Comparison of ENCODE assay signal across 19 cellular contexts in genomic region chr7:123681561-123681960, GRCh38. TPM values are rescaled to one million over a fixed set of nuclear protein-coding genes. Genes with fewer than 3 reads are reported as not detected.
"Had no signal": no experiment of that assay in that cellular context is flagged by ENCODE, and none has a peak within 500 bp of the region (broad histone marks: within the 10 kb centered on the region; RNA-seq: fewer than 3 reads in every experiment).

No MANE protein-coding gene starts in this region.

- H3K36me3 ChIP-seq: ovary had no signal

- H3K9me3 Mint-ChIP-seq: activated B cell treated with CpG ODN at 0.5 μM for 24 hours; activated CD4-positive, alpha-beta T cell treated with anti-CD3 and anti-CD28 coated beads, Interleukin-2, amount 10 ng/mL, durations not matched to agents 24 days and 14 days; activated T-helper 1 cell treated with anti-CD3 and anti-CD28 coated beads, Interleukin-12 subunit alpha, Interleukin-12 subunit beta, Interleukin-2, Interleukin-4 antibody, amounts not matched to agents 30 ng/mL and 10 ng/mL and 1 ng/mL, durations not matched to agents 14 hours and 24 hours and 36 hours; naive thymus-derived CD4-positive, alpha-beta T cell; T-helper 2 cell treated with Interferon-gamma antibody and Interleukin-4, amounts not matched to agents 5 μg/mL and 100 μg/mL, for 36 hours had no signal

- H3K4me3 Mint-ChIP-seq: activated B cell treated with CpG ODN at 0.5 μM for 24 hours; activated CD4-positive, alpha-beta T cell treated with anti-CD3 and anti-CD28 coated beads, Interleukin-2, amount 10 ng/mL, durations not matched to agents 24 days and 14 days; activated T-helper 1 cell treated with anti-CD3 and anti-CD28 coated beads, Interleukin-12 subunit alpha, Interleukin-12 subunit beta, Interleukin-2, Interleukin-4 antibody, amounts not matched to agents 30 ng/mL and 10 ng/mL and 1 ng/mL, durations not matched to agents 14 hours and 24 hours and 36 hours; naive thymus-derived CD4-positive, alpha-beta T cell; T-helper 2 cell treated with Interferon-gamma antibody and Interleukin-4, amounts not matched to agents 5 μg/mL and 100 μg/mL, for 36 hours had no signal

- H3K27ac Mint-ChIP-seq: activated B cell treated with CpG ODN at 0.5 μM for 24 hours; activated CD4-positive, alpha-beta T cell treated with anti-CD3 and anti-CD28 coated beads, Interleukin-2, amount 10 ng/mL, durations not matched to agents 24 days and 14 days; activated T-helper 1 cell treated with anti-CD3 and anti-CD28 coated beads, Interleukin-12 subunit alpha, Interleukin-12 subunit beta, Interleukin-2, Interleukin-4 antibody, amounts not matched to agents 30 ng/mL and 10 ng/mL and 1 ng/mL, durations not matched to agents 14 hours and 24 hours and 36 hours; naive thymus-derived CD4-positive, alpha-beta T cell; T-helper 2 cell treated with Interferon-gamma antibody and Interleukin-4, amounts not matched to agents 5 μg/mL and 100 μg/mL, for 36 hours had no signal

- H3K27me3 Mint-ChIP-seq: activated B cell treated with CpG ODN at 0.5 μM for 24 hours; activated CD4-positive, alpha-beta T cell treated with anti-CD3 and anti-CD28 coated beads, Interleukin-2, amount 10 ng/mL, durations not matched to agents 24 days and 14 days; naive thymus-derived CD4-positive, alpha-beta T cell had no signal

- H3K4me3 ChIP-seq: ovary, smooth muscle cell, upper lobe of left lung had no signal

- H3K27me3 ChIP-seq: ovary, upper lobe of left lung had no signal

- ATAC-seq: naive thymus-derived CD4-positive, alpha-beta T cell had no signal

- DNase-seq: activated B cell treated with CpG ODN at 0.5 μM for 24 hours; activated CD4-positive, alpha-beta T cell treated with anti-CD3 and anti-CD28 coated beads, Interleukin-2, amount 10 ng/mL, durations not matched to agents 24 days and 14 days; activated CD8-positive, alpha-beta memory T cell treated with anti-CD3 and anti-CD28 coated beads for 24 hours; activated naive CD4-positive, alpha-beta T cell; anterior cingulate cortex; naive thymus-derived CD4-positive, alpha-beta T cell; ovary; stimulated activated CD4-positive, alpha-beta T cell treated with anti-CD3 and anti-CD28 coated beads, Interleukin-4, amount 100 ng/mL, for 4 hours; stimulated activated CD8-positive, alpha-beta memory T cell treated with anti-CD3 and anti-CD28 coated beads, Interleukin-4, amount 100 ng/mL, for 48 hours; stimulated activated naive CD4-positive, alpha-beta T cell treated with Interleukin-2 at 50 U/mL for 16 hours; upper lobe of left lung had no signal

- H3K4me1 Mint-ChIP-seq: activated B cell treated with CpG ODN at 0.5 μM for 24 hours; activated CD4-positive, alpha-beta T cell treated with anti-CD3 and anti-CD28 coated beads, Interleukin-2, amount 10 ng/mL, durations not matched to agents 24 days and 14 days; naive thymus-derived CD4-positive, alpha-beta T cell had no signal

- FAIRE-seq: bronchial epithelial cell, endometrium had no signal

- H3K9me3 ChIP-seq: ovary, upper lobe of left lung had no signal

- H3K27ac ChIP-seq: ovary had no signal

RNA-seq across cellular contexts. Expression of gene LMOD2, which starts 25.9 kb away (rescaled TPM):
- total RNA-seq: activated B cell treated with CpG ODN at 0.5 μM for 24 hours; activated CD4-positive, alpha-beta T cell treated with anti-CD3 and anti-CD28 coated beads, Interleukin-2, amount 10 ng/mL, durations not matched to agents 24 days and 14 days; activated T-helper 1 cell treated with anti-CD3 and anti-CD28 coated beads, Interleukin-12 subunit alpha, Interleukin-12 subunit beta, Interleukin-2, Interleukin-4 antibody, amounts not matched to agents 30 ng/mL and 10 ng/mL and 1 ng/mL, durations not matched to agents 14 hours and 24 hours and 36 hours; bronchial epithelial cell; kidney epithelial cell; lung microvascular endothelial cell; naive thymus-derived CD4-positive, alpha-beta T cell; SK-MEL-5; smooth muscle cell; upper lobe of left lung had no signal
